10 cellular contexts compared by ENCODE assay signal in the genomic region with DNA sequence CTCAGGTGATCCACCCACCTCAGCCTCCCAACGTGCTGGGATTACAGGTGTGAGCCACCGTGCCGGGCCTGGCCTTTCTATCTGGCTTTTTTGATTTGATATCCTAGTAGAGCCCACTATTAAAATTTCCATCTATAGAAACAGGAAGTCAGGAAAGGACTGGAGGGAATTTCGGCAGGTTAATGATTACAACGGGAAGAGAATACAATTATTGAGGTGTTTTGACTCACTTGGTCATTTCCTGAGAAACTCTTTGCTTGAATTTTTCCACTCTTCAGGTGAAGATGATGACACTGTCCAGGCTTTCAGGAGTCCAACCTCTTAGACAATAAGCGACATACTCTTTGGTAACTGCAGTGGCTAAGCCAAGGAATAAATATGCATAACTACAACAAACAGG. TPM values are rescaled to one million over a fixed set of nuclear protein-coding genes. Genes with fewer than 3 reads are reported as not detected.
DNase-seq lines count a peak whose midpoint lies in the region; ATAC-seq and TF ChIP-seq lines count a peak whose summit lies in the region.
"Had no signal": no experiment of that assay in that cellular context is flagged by ENCODE, and none has a peak within 500 bp of the region (broad histone marks: within the 10 kb centered on the region; RNA-seq: fewer than 3 reads in every experiment).

No MANE protein-coding gene starts in this region.

- no peak overlapping the region for H4K91ac ChIP-seq in H9 (ENCODE audit: insufficient read length, low read depth, low read length)

- H3K36me3 Mint-ChIP-seq in H9 (ENCODE audit: insufficient read depth in 1 of 3, low read depth in 3 of 3): peaks cover 0 to 1% (median 0%) of the 10 kb centered on the region in 3 experiments; a peak in 3 of 7 replicates

- no peak overlapping the region for H3K4ac ChIP-seq in H9 (ENCODE audit: low read depth, low read length)

- H4K5ac ChIP-seq in H9 (ENCODE audit: insufficient read length, low read depth, low read length): no peak overlapping the region

- H3K23ac ChIP-seq in H9 (ENCODE audit: insufficient read length, low read depth, low read length): no peak overlapping the region

- no peaks in the 10 kb centered on the region; the same call in 1 of the 2 replicates for H3K27me3 ChIP-seq in H9 (ENCODE audit: insufficient read depth, low read length)
- no peaks in the 10 kb centered on the region for H3K27me3 ChIP-seq in WERI-Rb-1 (ENCODE audit: insufficient read depth, low read depth, severe bottlenecking)
- H3K27me3 ChIP-seq in gastrocnemius medialis: no peaks in the 10 kb centered on the region

- no peak overlapping the region for H2BK12ac ChIP-seq in H9 (ENCODE audit: insufficient read length, low read depth, low read length)

- H3K4me3 ChIP-seq in WERI-Rb-1 (ENCODE audit: low read depth, low read length): peak overlapping the region; percentile 100
- peak overlapping the region; percentile 90 for H3K4me3 ChIP-seq in fibroblast of the aortic adventitia (ENCODE audit: low read depth, low read length)
- peak overlapping the region; percentile 94 to 100 (median 98) for H3K4me3 ChIP-seq in gastrocnemius medialis
- no peak overlapping the region for H3K4me3 ChIP-seq in lower leg skin (ENCODE audit: low read depth, poor library complexity, severe bottlenecking)

- peak overlapping the region; percentile 91 to 97; a peak in 4 of 5 replicates for H3K4me3 Mint-ChIP-seq in H9

- TF ChIP-seq POLR2A in gastrocnemius medialis (IDR thresholded peaks at IDR 0.05) (no peak), lower leg skin (IDR thresholded peaks at IDR 0.05) (no peak)

- H3K56ac ChIP-seq in H9 (ENCODE audit: insufficient read length, low read depth, low read length): no peak overlapping the region

- no peaks in the 10 kb centered on the region for H4K20me1 ChIP-seq in H9 (ENCODE audit: control insufficient read depth, insufficient read depth, insufficient read length)

- H3K18ac ChIP-seq in H9 (ENCODE audit: insufficient read length, low read depth, low read length): no peak overlapping the region

- H2AK5ac ChIP-seq in H9 (ENCODE audit: insufficient read length, low read length): no peak overlapping the region

- no peak for DNase-seq in H9
- DNase-seq in WERI-Rb-1: no peak
- DNase-seq in fibroblast of the aortic adventitia (ENCODE audit: low read depth): no peak
- no peak for DNase-seq in gastrocnemius medialis
- DNase-seq in SIG-M5 (lab: John Stamatoyannopoulos, UW): no peak
- no peak for DNase-seq in lower leg skin (ENCODE audit: low spot score in 2 of 2)
- DNase-seq: NCI-H1436 treated with DMSO at 0.1 percent for 48 hours; stimulated activated CD4-positive, alpha-beta T cell treated with anti-CD3 and anti-CD28 coated beads, Interleukin-4, amount 100 ng/mL, for 4 hours had no signal

- ATAC-seq in gastrocnemius medialis (no peak), GM19455 (IDR thresholded peaks at IDR 0.05; ENCODE audit: unreplicated experiment) (no peak), GM18498 (IDR thresholded peaks at IDR 0.05; ENCODE audit: unreplicated experiment) (no peak)

- peaks cover 4% of the 10 kb centered on the region; the same call in 1 of the 2 replicates for H3K4me1 ChIP-seq in H9 (ENCODE audit: insufficient read depth, low read length)
- H3K4me1 ChIP-seq in gastrocnemius medialis: peaks cover 36 to 38% of the 10 kb centered on the region in 2 donors

- no peak overlapping the region for H2BK120ac ChIP-seq in H9 (ENCODE audit: low read depth, low read length, poor library complexity, severe bottlenecking)

- no peaks in the 10 kb centered on the region; the same call in 1 of the 2 replicates for H3K27me3 Mint-ChIP-seq in H9 (ENCODE audit: low read depth)

- no peak overlapping the region for H3K14ac ChIP-seq in H9 (ENCODE audit: insufficient read depth, low read length)

- peaks cover 8% of the 10 kb centered on the region for H3K23me2 ChIP-seq in H9 (ENCODE audit: insufficient read length, low read depth, low read length, poor library complexity, severe bottlenecking)

- TF ChIP-seq CTCF in H9 (conservative IDR thresholded peaks at IDR 0.05): no peak
- no peak for TF ChIP-seq CTCF in WERI-Rb-1 (IDR thresholded peaks at IDR 0.05; ENCODE audit: low read depth, low read length)
- TF ChIP-seq CTCF in fibroblast of the aortic adventitia (IDR thresholded peaks at IDR 0.05; ENCODE audit: insufficient read depth, low read length): no peak
- TF ChIP-seq CTCF in gastrocnemius medialis (IDR thresholded peaks at IDR 0.05 in 4 of 5, conservative IDR thresholded peaks at IDR 0.05 in 1 of 5): no peak
- TF ChIP-seq CTCF in lower leg skin (IDR thresholded peaks at IDR 0.05): no peak

- H3K36me3 ChIP-seq in WERI-Rb-1: peaks cover 6% of the 10 kb centered on the region
- no peaks in the 10 kb centered on the region for H3K36me3 ChIP-seq in gastrocnemius medialis

- no peak overlapping the region for H3T11ph ChIP-seq in H9 (ENCODE audit: low read length)

- in situ Hi-C loops in gastrocnemius medialis (cut with MboI; ENCODE audit: low sequenced_read_pairs in 4 of 4): no loop called here

- H3K27ac ChIP-seq in H9 (ENCODE audit: insufficient read length, low read depth, low read length) (no peak overlapping the region), WERI-Rb-1 (no peak overlapping the region), gastrocnemius medialis (peak overlapping the region; percentile 98 to 100 (median 100))

- intact Hi-C loops in gastrocnemius medialis (cut with DNase I; ENCODE audit: low total_unique reads): loop anchor here (10.0 kb wide), 1 partner anchor 452 kb away; no protein-coding TSS in a partner anchor
- intact Hi-C loops in lower leg skin (cut with DNase I; ENCODE audit: low total_unique reads): no loop called here

- H2BK15ac ChIP-seq in H9 (ENCODE audit: low read depth, low read length): no peak overlapping the region

- H3K4me1 Mint-ChIP-seq in H9: peaks cover 41 to 45% of the 10 kb centered on the region in 2 experiments

- peaks cover 24% of the 10 kb centered on the region for H3K79me2 ChIP-seq in H9 (ENCODE audit: insufficient read depth, low read length)

- WGBS in H9 (ENCODE audit: extremely low coverage, insufficient read length, low lambda C conversion rate): no CpG with 5 or more reads among the region's 6 CpGs
- WGBS in lower leg skin, 2 donors: 71 to 75% methylated on average over 6 of the region's 6 CpGs

- no peak overlapping the region for H3K9ac ChIP-seq in H9 (ENCODE audit: extremely low read depth, insufficient read length, low read length)

- peak overlapping the region; percentile 88 for H3K4me2 ChIP-seq in H9 (ENCODE audit: insufficient read depth, insufficient read length, low read length)

- peaks cover 3% of the 10 kb centered on the region for H3K79me1 ChIP-seq in H9 (ENCODE audit: insufficient read depth, low read depth, low read length, poor library complexity, severe bottlenecking)

- no peak overlapping the region for H2BK5ac ChIP-seq in H9 (ENCODE audit: insufficient read length, low read length)

- H3K27ac Mint-ChIP-seq in H9: no peak overlapping the region

- no peak overlapping the region for H4K8ac ChIP-seq in H9 (replicated peaks; ENCODE audit: insufficient read length, low read depth, low read length)

- H2BK20ac ChIP-seq in H9 (ENCODE audit: low read depth, low read length, poor library complexity, severe bottlenecking): no peak overlapping the region

- H2AFZ ChIP-seq in H9 (ENCODE audit: low read length): no peak overlapping the region

- H3K9me3 ChIP-seq in H9 (ENCODE audit: control insufficient read depth, low read depth, low read length) (no peaks in the 10 kb centered on the region), WERI-Rb-1 (ENCODE audit: severe bottlenecking) (no peaks in the 10 kb centered on the region), gastrocnemius medialis (no peaks in the 10 kb centered on the region)

- no peaks in the 10 kb centered on the region; a peak in 1 of 5 replicates for H3K9me3 Mint-ChIP-seq in H9

RNA-seq across cellular contexts. Expression of a gene that starts 1.1 kb away (rescaled TPM):
- 33.8 and 34.3 TPM in 2 replicates for total RNA-seq in H9 (2021)
- total RNA-seq in fibroblast of the aortic adventitia (ENCODE audit: low replicate concordance): 41.5 and 71.9 TPM in 2 replicates
- total RNA-seq in gastrocnemius medialis: 10 to 100 TPM; 29.1 to 81.1 (median 48.9) TPM
- 10 to 100 TPM; 25.7 to 37.8 (median 31.3) TPM for total RNA-seq in lower leg skin

Comparison
In these comparisons a context has a peak if more than half of its experiments do, and no peak if none do; other contexts are left out.
1. H3K27ac ChIP-seq: peak in gastrocnemius medialis (4 of 4); none in H9 (single experiment) and WERI-Rb-1 (single experiment).